In genomic region chr5:926416-927171, GRCh38 we compare ENCODE assay signal across 9 cellular contexts. TPM values are rescaled to one million over a fixed set of nuclear protein-coding genes. Genes with fewer than 3 reads are reported as not detected.
DNase-seq lines count a peak whose midpoint lies in the region; ATAC-seq and TF ChIP-seq lines count a peak whose summit lies in the region.
"Had no signal": no experiment of that assay in that cellular context is flagged by ENCODE, and none has a peak within 500 bp of the region (broad histone marks: within the 10 kb centered on the region; RNA-seq: fewer than 3 reads in every experiment).

No MANE protein-coding gene starts in this region.

- no peaks in the 10 kb centered on the region for H3K9me2 ChIP-seq in Karpas-422 (replicated peaks; ENCODE audit: insufficient read depth, low read length)

- no peak overlapping the region for H3K27ac Mint-ChIP-seq in activated T-cell treated with anti-CD3 and anti-CD28 coated beads, Interleukin-2, amount 50 U/mL, for 72 hours

- DNase-seq in GM13976 (ENCODE audit: low spot score) (peak; percentile 74), left cardiac atrium (peak; percentile 48), Karpas-422 (no peak), superior temporal gyrus (ENCODE audit: extremely low spot score) (no peak)
- DNase-seq in activated T-cell treated with anti-CD3 and anti-CD28 coated beads, Interleukin-2, amount 50 U/mL, for 72 hours: peak; percentile 56 to 64

- H3K4me3 ChIP-seq in rectal smooth muscle tissue (ENCODE audit: low read length) (peak overlapping the region; percentile 61), Karpas-422 (ENCODE audit: low read length) (no peak overlapping the region)

- peak; percentile 63 to 70 for ATAC-seq in activated T-cell treated with anti-CD3 and anti-CD28 coated beads, Interleukin-2, amount 50 U/mL, for 72 hours (replicated peaks in 1 of 2)
- ATAC-seq in left cardiac atrium: peak; percentile 78 to 83
- ATAC-seq in GM21360 (IDR thresholded peaks at IDR 0.05; ENCODE audit: unreplicated experiment): no peak
- ATAC-seq in GM21367 (IDR thresholded peaks at IDR 0.05; ENCODE audit: unreplicated experiment): no peak

- H3K4me1 ChIP-seq in rectal smooth muscle tissue (ENCODE audit: control insufficient read depth, insufficient read depth, low read length) (no peaks in the 10 kb centered on the region), Karpas-422 (ENCODE audit: low read length) (no peaks in the 10 kb centered on the region)

- H3K9me3 ChIP-seq in Karpas-422 (ENCODE audit: low read length): no peaks in the 10 kb centered on the region

- H4K20me1 ChIP-seq in Karpas-422 (ENCODE audit: insufficient read depth, low read depth, low read length): no peaks in the 10 kb centered on the region

- no peak overlapping the region for H3K27ac ChIP-seq in rectal smooth muscle tissue (ENCODE audit: low read depth, low read length)
- no peak overlapping the region for H3K27ac ChIP-seq in Karpas-422 (ENCODE audit: low read length)
- H3K27ac ChIP-seq: KMS-11 had no signal

- in situ Hi-C loops in GM13976 (cut with MboI; ENCODE audit: low sequenced_read_pairs, unreplicated experiment): no loop called here

- H3K27me3 Mint-ChIP-seq in activated T-cell treated with anti-CD3 and anti-CD28 coated beads, Interleukin-2, amount 50 U/mL, for 72 hours (ENCODE audit: low read depth): peaks cover 53% of the 10 kb centered on the region

- H3K4me3 Mint-ChIP-seq in activated T-cell treated with anti-CD3 and anti-CD28 coated beads, Interleukin-2, amount 50 U/mL, for 72 hours: peak overlapping the region; percentile 62 to 74

- H2AFZ ChIP-seq in Karpas-422 (ENCODE audit: low read length): no peak overlapping the region

- H3K4me2 ChIP-seq in Karpas-422 (ENCODE audit: low read depth, low read length, poor library complexity, severe bottlenecking): no peak overlapping the region
- H3K4me2 ChIP-seq: KMS-11 had no signal

- TF ChIP-seq CTCF in GM13976 (IDR thresholded peaks at IDR 0.05; ENCODE audit: borderline replicate concordance, control extremely low read depth, extremely low read depth, insufficient read depth, missing control alignments): peak; percentile 24

- H3K36me3 Mint-ChIP-seq in activated T-cell treated with anti-CD3 and anti-CD28 coated beads, Interleukin-2, amount 50 U/mL, for 72 hours (ENCODE audit: insufficient read depth in 2 of 2): no peaks in the 10 kb centered on the region

- H3K27me3 ChIP-seq in rectal smooth muscle tissue (ENCODE audit: control insufficient read depth, insufficient read depth, low read length) (no peaks in the 10 kb centered on the region), Karpas-422 (ENCODE audit: low read length) (no peaks in the 10 kb centered on the region)

- H3K9me3 Mint-ChIP-seq in activated T-cell treated with anti-CD3 and anti-CD28 coated beads, Interleukin-2, amount 50 U/mL, for 72 hours: no peaks in the 10 kb centered on the region

- H3K36me3 ChIP-seq in rectal smooth muscle tissue (ENCODE audit: control insufficient read depth, insufficient read depth, low read length) (no peaks in the 10 kb centered on the region), Karpas-422 (ENCODE audit: insufficient read depth, low read length) (no peaks in the 10 kb centered on the region)

- no peaks in the 10 kb centered on the region for H3K79me2 ChIP-seq in Karpas-422 (ENCODE audit: low read length)

- intact Hi-C loops in left cardiac atrium (cut with DNase I): loop anchor here (10.0 kb wide), 3 partner anchors 68 to 238 kb away; no protein-coding TSS in a partner anchor

- peak overlapping the region; percentile 6 for H3K9ac ChIP-seq in rectal smooth muscle tissue (ENCODE audit: low read length)
- no peak overlapping the region for H3K9ac ChIP-seq in Karpas-422 (ENCODE audit: low read length)
- H3K9ac ChIP-seq: KMS-11 had no signal

- H3K4me1 Mint-ChIP-seq in activated T-cell treated with anti-CD3 and anti-CD28 coated beads, Interleukin-2, amount 50 U/mL, for 72 hours (ENCODE audit: low read depth): peaks cover 39% of the 10 kb centered on the region

RNA-seq across cellular contexts. Expression of gene TRIP13, which starts 33.9 kb away (rescaled TPM):
- 10 to 100 TPM; 17.7 to 18.2 TPM for total RNA-seq in activated T-cell treated with anti-CD3 and anti-CD28 coated beads, Interleukin-2, amount 50 U/mL, for 72 hours
- 1 to 10 TPM in 1 of 2 donors, under 1 TPM in 1; 0.88 to 1.1 TPM for total RNA-seq in left cardiac atrium
- total RNA-seq in Karpas-422 (2014; rRNA removed; shearing (Covaris generic); ENCODE audit: low replicate concordance): 16.3 and 18.8 TPM in 2 replicates

RNA-seq across cellular contexts. Expression of gene BRD9, which starts 34.0 kb away (rescaled TPM):
- 10 to 100 TPM; 50.6 to 54.7 TPM for total RNA-seq in activated T-cell treated with anti-CD3 and anti-CD28 coated beads, Interleukin-2, amount 50 U/mL, for 72 hours
- 10 to 100 TPM; 26.8 to 39.3 TPM for total RNA-seq in left cardiac atrium
- total RNA-seq in Karpas-422 (2014; rRNA removed; shearing (Covaris generic); ENCODE audit: low replicate concordance): 25.7 and 42.0 TPM in 2 replicates

Comparison
In these comparisons a context has a peak if more than half of its experiments do, and no peak if none do; other contexts are left out.
1. DNase-seq: peak in GM13976 (single experiment), activated T-cell treated with anti-CD3 and anti-CD28 coated beads, Interleukin-2, amount 50 U/mL, for 72 hours (2 of 2) and left cardiac atrium (single experiment); none in Karpas-422 (single experiment) and superior temporal gyrus (single experiment).
2. ATAC-seq: peak in activated T-cell treated with anti-CD3 and anti-CD28 coated beads, Interleukin-2, amount 50 U/mL, for 72 hours (2 of 2) and left cardiac atrium (2 of 2); none in GM21360 (single experiment) and GM21367 (single experiment).